ENCODE assay signal across 10 cellular contexts in genomic region chr21:38769253-38769780, GRCh38. TPM values are rescaled to one million over a fixed set of nuclear protein-coding genes. Genes with fewer than 3 reads are reported as not detected.
DNase-seq lines count a peak whose midpoint lies in the region; ATAC-seq, FAIRE-seq and TF ChIP-seq lines count a peak whose summit lies in the region.
"Had no signal": no experiment of that assay in that cellular context is flagged by ENCODE, and none has a peak within 500 bp of the region (broad histone marks: within the 10 kb centered on the region; RNA-seq: fewer than 3 reads in every experiment).

No MANE protein-coding gene starts in this region.

- no peak overlapping the region for H3K27ac ChIP-seq in psoas muscle

- peaks cover 7% of the 10 kb centered on the region for H3K9me3 Mint-ChIP-seq in activated naive CD4-positive, alpha-beta T cell treated with anti-CD3 and anti-CD28 coated beads, Interleukin-2, amount 10 ng/mL, durations not matched to agents 7 days and 5 days

- H3K36me3 Mint-ChIP-seq in activated naive CD4-positive, alpha-beta T cell treated with anti-CD3 and anti-CD28 coated beads, Interleukin-2, amount 10 ng/mL, durations not matched to agents 7 days and 5 days = peaks cover 9% of the 10 kb centered on the region

- POLR2A ChIA-PET in AG04449 (lab: Yijun Ruan, JAX) = interaction anchor here (0.5 to 1.7 kb wide), 6 partner anchors 8 to 39 kb away, joined by 3 to 11 read pairs (median 3); no protein-coding TSS in a partner anchor

- CTCF ChIA-PET in AG04449 (lab: Yijun Ruan, JAX) = interaction anchor here (1.0 to 2.3 kb wide), 3 partner anchors 16 to 368 kb away, joined by 3 to 6 read pairs (median 4); no protein-coding TSS in a partner anchor
- CTCF ChIA-PET in activated naive CD4-positive, alpha-beta T cell treated with anti-CD3 and anti-CD28 coated beads, Interleukin-2, amount 10 ng/mL, durations not matched to agents 7 days and 5 days (lab: Charles Lee) = interaction anchor here (0.6 to 1.2 kb wide), 4 partner anchors 10 to 40 kb away, joined by 3 to 5 read pairs (median 4); no protein-coding TSS in a partner anchor

- intact Hi-C loops in psoas muscle (cut with DNase I) = no loop called here

- no peak overlapping the region for H3K4me3 ChIP-seq in AG04449 (ENCODE audit: low read depth, low read length)
- H3K4me3 ChIP-seq in H7 (ENCODE audit: insufficient read depth, low read depth, low read length) = no peak overlapping the region
- H3K4me3 ChIP-seq in psoas muscle = no peak overlapping the region
- H3K4me3 ChIP-seq: lung had no signal

- H3K27me3 ChIP-seq in H7 (ENCODE audit: control insufficient read depth, insufficient read depth, low read length) = no peaks in the 10 kb centered on the region; the same call in 1 of the 2 replicates
- H3K27me3 ChIP-seq in psoas muscle (ENCODE audit: insufficient read depth in 3 of 3, low read length in 2 of 3) = no peaks in the 10 kb centered on the region

- H3K4me1 Mint-ChIP-seq in activated naive CD4-positive, alpha-beta T cell treated with anti-CD3 and anti-CD28 coated beads, Interleukin-2, amount 10 ng/mL, durations not matched to agents 7 days and 5 days = peaks cover 55% of the 10 kb centered on the region

- no peaks in the 10 kb centered on the region for H3K9me3 ChIP-seq in psoas muscle

- TF ChIP-seq CTCF in AG04449 (IDR thresholded peaks at IDR 0.05; ENCODE audit: insufficient read depth, low read length, missing control alignments) (no peak), psoas muscle (IDR thresholded peaks at IDR 0.05) (no peak)

- peaks cover 9% of the 10 kb centered on the region for H3K27me3 Mint-ChIP-seq in activated naive CD4-positive, alpha-beta T cell treated with anti-CD3 and anti-CD28 coated beads, Interleukin-2, amount 10 ng/mL, durations not matched to agents 7 days and 5 days

- peak overlapping the region; percentile 100 for H3K27ac Mint-ChIP-seq in activated naive CD4-positive, alpha-beta T cell treated with anti-CD3 and anti-CD28 coated beads, Interleukin-2, amount 10 ng/mL, durations not matched to agents 7 days and 5 days

- H3K4me1 ChIP-seq in psoas muscle = no peaks in the 10 kb centered on the region

- no peak for ATAC-seq in psoas muscle

- peak; percentile 60 for DNase-seq in AG04449 (ENCODE audit: low read depth, low spot score)
- peak; percentile 46 for DNase-seq in H7
- DNase-seq in activated naive CD4-positive, alpha-beta T cell treated with anti-CD3 and anti-CD28 coated beads, Interleukin-2, amount 10 ng/mL, durations not matched to agents 7 days and 5 days = no peak
- DNase-seq in kidney tubule cell (ENCODE audit: low spot score) = peak; percentile 12
- no peak for DNase-seq in psoas muscle
- DNase-seq in KG1 (lab: John Stamatoyannopoulos, UW) = no peak
- no peak for DNase-seq in mucosa of gallbladder (ENCODE audit: low spot score)
- no peak for DNase-seq in GM12891 (ENCODE audit: insufficient read length, low spot score)
- DNase-seq: NCI-H524 treated with DMSO at 0.1 percent for 48 hours had no signal

- H3K36me3 ChIP-seq in H7 (replicated peaks; ENCODE audit: control insufficient read depth, insufficient read depth, low read length) (no peaks in the 10 kb centered on the region), psoas muscle (ENCODE audit: insufficient read depth in 1 of 2, low read depth in 1 of 2) (no peaks in the 10 kb centered on the region)

- FAIRE-seq in GM12891 (lab: Jason Lieb, UNC) = no peak

- H3K4me3 Mint-ChIP-seq in activated naive CD4-positive, alpha-beta T cell treated with anti-CD3 and anti-CD28 coated beads, Interleukin-2, amount 10 ng/mL, durations not matched to agents 7 days and 5 days = peak overlapping the region; percentile 82

- 74 to 85% (median 76%) methylated on average over 9 of the region's 9 CpGs for WGBS in psoas muscle, 3 donors

- TF ChIP-seq POLR2A in GM12891 (IDR thresholded peaks at IDR 0.05; ENCODE audit: low read depth, low read length) = no peak

TF ChIP-seq in GM12891, 5 proteins besides CTCF, POLR2A, EP300 and RAD21:
- TF ChIP-seq PAX5 (IDR thresholded peaks at IDR 0.05; ENCODE audit: insufficient read depth, low read length, severe bottlenecking) = no peak

RNA-seq across cellular contexts. Expression of gene ETS2, which starts 36.4 kb away (rescaled TPM):
- 47.9 and 52.2 TPM in 2 replicates for total RNA-seq in H7 (2014; rRNA removed; shearing (Covaris generic))
- total RNA-seq in psoas muscle (100 to 1,000 TPM in 1 of 4 donors, 10 to 100 TPM in 3; 37.0 to 494 (median 96.6) TPM), mucosa of gallbladder (93.5 TPM)
- 100 to 1,000 TPM in 1 of 3 donors, 10 to 100 TPM in 2; 43.4 to 115 (median 57.8) TPM for polyA plus RNA-seq in psoas muscle
- polyA plus RNA-seq in GM12891 (2012; ENCODE audit: low read depth, missing spikeins) = 2.0 TPM

Comparison
In these comparisons a context has a peak if more than half of its experiments do, and no peak if none do; other contexts are left out.
1. DNase-seq: peak in AG04449 (single experiment), H7 (single experiment) and kidney tubule cell (single experiment); none in activated naive CD4-positive, alpha-beta T cell treated with anti-CD3 and anti-CD28 coated beads, Interleukin-2, amount 10 ng/mL, durations not matched to agents 7 days and 5 days (single experiment), psoas muscle (0 of 2), KG1 (single experiment), mucosa of gallbladder (single experiment) and GM12891 (single experiment).